Comparison of ENCODE assay signal across 6 cellular contexts in the genomic region with DNA sequence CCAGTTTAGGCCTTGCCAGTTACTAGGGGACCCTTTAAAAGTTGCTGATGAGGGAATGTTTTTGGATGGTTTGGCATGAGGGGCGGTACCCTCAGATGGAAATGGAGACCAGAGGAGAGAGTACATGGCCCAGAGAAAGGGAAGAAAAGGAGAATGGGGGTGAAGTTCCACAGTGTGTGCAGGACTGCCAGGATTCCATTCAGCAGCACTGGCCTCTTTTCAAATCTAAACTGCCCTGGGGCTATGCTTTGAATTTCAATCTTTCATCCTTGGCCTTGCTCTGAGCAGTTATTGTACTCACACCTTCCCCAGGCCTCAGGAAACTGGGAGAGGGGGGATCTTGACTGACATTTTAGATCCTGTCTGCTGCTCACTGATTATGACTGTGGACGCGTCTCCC. TPM values are rescaled to one million over a fixed set of nuclear protein-coding genes. Genes with fewer than 3 reads are reported as not detected.
DNase-seq lines count a peak whose midpoint lies in the region; ATAC-seq and TF ChIP-seq lines count a peak whose summit lies in the region.

No MANE protein-coding gene starts in this region.

- in situ Hi-C loops in GM13976 (cut with MboI; ENCODE audit: low sequenced_read_pairs, unreplicated experiment) = no loop called here

- H3K4me3 ChIP-seq in subcutaneous abdominal adipose tissue (ENCODE audit: low read depth in 1 of 5, low read length in 5 of 5) = no peak overlapping the region

- H3K27ac ChIP-seq in subcutaneous abdominal adipose tissue (ENCODE audit: low read depth, low read length) = peak overlapping the region; percentile 98

- no peaks in the 10 kb centered on the region for H3K27me3 ChIP-seq in subcutaneous abdominal adipose tissue (ENCODE audit: control insufficient read depth in 5 of 5, insufficient read depth in 4 of 5, low read length in 5 of 5)

- H3K4me3 Mint-ChIP-seq in activated CD4-positive, alpha-beta T cell treated with anti-CD3 and anti-CD28 coated beads for 36 hours = peak overlapping the region; percentile 99

- ATAC-seq in activated CD4-positive, alpha-beta T cell treated with anti-CD3 and anti-CD28 coated beads for 36 hours = no peak

- intact Hi-C loops in activated CD4-positive, alpha-beta T cell treated with anti-CD3 and anti-CD28 coated beads for 36 hours (cut with DNase I, micrococcal nuclease) = loop anchor here in 1 of 2 experiments (10.0 kb wide), 3 partner anchors 459 to 1421 kb away; a partner anchor contains a TSS

- no peak for DNase-seq in activated CD4-positive, alpha-beta T cell treated with anti-CD3 and anti-CD28 coated beads for 36 hours
- DNase-seq in activated CD4-positive, alpha-beta T cell treated with anti-CD3 and anti-CD28 coated beads, Interleukin-2, amount 50 U/mL, for 48 hours = no peak
- DNase-seq in epidermal melanocyte (ENCODE audit: insufficient read length, low spot score) (peak; percentile 67), NCI-H524 (lab: John Stamatoyannopoulos, UW) (no peak), GM13976 (ENCODE audit: low spot score) (no peak)

- H3K9ac ChIP-seq in subcutaneous abdominal adipose tissue (ENCODE audit: low read length in 5 of 5) = peak overlapping the region in 3 of 5 donors; percentile 41 to 88 (median 60)

- H3K27me3 Mint-ChIP-seq in activated CD4-positive, alpha-beta T cell treated with anti-CD3 and anti-CD28 coated beads for 36 hours = no peaks in the 10 kb centered on the region

- no peaks in the 10 kb centered on the region for H3K9me3 Mint-ChIP-seq in activated CD4-positive, alpha-beta T cell treated with anti-CD3 and anti-CD28 coated beads for 36 hours (ENCODE audit: low read depth)

- H3K9me3 ChIP-seq in subcutaneous abdominal adipose tissue (ENCODE audit: control insufficient read depth in 5 of 5, low read length in 5 of 5) = no peaks in the 10 kb centered on the region

- H3K4me1 Mint-ChIP-seq in activated CD4-positive, alpha-beta T cell treated with anti-CD3 and anti-CD28 coated beads for 36 hours = peaks cover 52% of the 10 kb centered on the region

- peaks cover 89% of the 10 kb centered on the region for H3K36me3 Mint-ChIP-seq in activated CD4-positive, alpha-beta T cell treated with anti-CD3 and anti-CD28 coated beads for 36 hours (ENCODE audit: low read depth)

- POLR2A ChIA-PET in activated CD4-positive, alpha-beta T cell treated with anti-CD3 and anti-CD28 coated beads for 36 hours (lab: Charles Lee) = interaction anchor here (0.7 to 6.1 kb wide), 4 partner anchors 16 to 292 kb away, joined by 3 to 71 read pairs (median 34); a partner anchor contains a TSS

- peak overlapping the region; percentile 100 for H3K27ac Mint-ChIP-seq in activated CD4-positive, alpha-beta T cell treated with anti-CD3 and anti-CD28 coated beads for 36 hours

- H3K4me1 ChIP-seq in subcutaneous abdominal adipose tissue (ENCODE audit: control insufficient read depth in 5 of 5, insufficient read depth in 5 of 5, low read length in 5 of 5) = peaks cover 13 to 57% (median 49%) of the 10 kb centered on the region in 5 donors

- CTCF ChIA-PET in activated CD4-positive, alpha-beta T cell treated with anti-CD3 and anti-CD28 coated beads for 36 hours (lab: Charles Lee) = interaction anchor here (0.7 to 1.8 kb wide), 7 partner anchors 10 to 134 kb away, joined by 3 to 5 read pairs (median 4); no protein-coding TSS in a partner anchor

- peaks cover 12 to 62% (median 60%) of the 10 kb centered on the region in 5 donors for H3K36me3 ChIP-seq in subcutaneous abdominal adipose tissue (ENCODE audit: control insufficient read depth in 5 of 5, insufficient read depth in 5 of 5, low read length in 5 of 5)

- no peak for TF ChIP-seq CTCF in GM13976 (IDR thresholded peaks at IDR 0.05; ENCODE audit: borderline replicate concordance, control extremely low read depth, extremely low read depth, insufficient read depth, missing control alignments)

RNA-seq across cellular contexts. Expression of a gene that starts 3.0 kb away (rescaled TPM):
- 100 to 1,000 TPM; 401 to 402 TPM for total RNA-seq in activated CD4-positive, alpha-beta T cell treated with anti-CD3 and anti-CD28 coated beads for 36 hours

RNA-seq across cellular contexts. Expression of a gene that starts 37.5 kb away (rescaled TPM):
- total RNA-seq in activated CD4-positive, alpha-beta T cell treated with anti-CD3 and anti-CD28 coated beads for 36 hours = not detected

RNA-seq across cellular contexts. Expression of a gene that starts 44.3 kb away (rescaled TPM):
- total RNA-seq in activated CD4-positive, alpha-beta T cell treated with anti-CD3 and anti-CD28 coated beads for 36 hours = 10 to 100 TPM; 83.1 to 93.1 TPM

RNA-seq across cellular contexts. Expression of a gene that starts 51.0 kb away (rescaled TPM):
- total RNA-seq in activated CD4-positive, alpha-beta T cell treated with anti-CD3 and anti-CD28 coated beads for 36 hours = under 1 TPM in 1 of 2 experiments, not detected in 1; 0.42 TPM

RNA-seq across cellular contexts. Expression of a gene that starts 51.8 kb away (rescaled TPM):
- total RNA-seq in activated CD4-positive, alpha-beta T cell treated with anti-CD3 and anti-CD28 coated beads for 36 hours = 10 to 100 TPM; 19.3 to 21.8 TPM
